In the genomic region with DNA sequence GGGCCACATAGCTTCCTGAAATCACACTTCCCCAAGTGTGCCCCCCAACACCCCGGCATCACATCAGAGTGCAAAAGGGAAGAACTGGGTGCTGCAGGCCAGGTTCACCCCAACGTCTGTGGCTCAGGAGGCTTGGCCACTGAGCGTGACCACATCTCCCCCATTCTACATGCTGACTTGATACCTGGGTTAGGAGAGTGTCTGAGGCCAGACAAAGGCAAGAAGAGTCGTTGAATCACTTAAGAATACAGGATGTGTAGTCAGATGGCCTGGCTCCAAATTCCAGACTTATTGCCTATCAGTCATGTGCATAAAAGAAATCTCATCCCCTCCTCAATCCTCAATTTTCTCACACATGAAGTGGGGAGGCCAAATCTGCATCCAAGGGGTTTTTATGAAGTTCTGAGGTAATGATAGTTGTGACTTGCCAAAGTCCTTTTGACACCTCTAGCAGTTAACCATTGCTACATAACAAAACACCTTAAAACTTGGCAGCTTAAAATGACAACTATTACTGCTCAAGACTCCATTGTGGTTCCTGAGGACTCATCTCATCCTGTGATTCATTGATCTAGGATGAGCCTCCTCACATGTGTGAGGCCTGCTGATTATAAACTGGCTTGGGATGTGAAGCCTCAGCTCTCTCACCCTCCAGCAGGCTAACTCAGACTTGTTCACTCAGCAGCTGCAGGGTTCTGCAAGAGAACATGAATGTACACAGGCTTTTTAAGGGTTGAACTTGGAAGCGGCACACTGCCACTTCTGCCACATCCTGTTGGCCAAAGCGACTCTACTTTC, we compare ENCODE assay signal across 12 cellular contexts.
DNase-seq lines count a peak whose midpoint lies in the region; ATAC-seq and TF ChIP-seq lines count a peak whose summit lies in the region.
"Had no signal": no experiment of that assay in that cellular context is flagged by ENCODE, and none has a peak within 500 bp of the region (broad histone marks: within the 10 kb centered on the region; RNA-seq: fewer than 3 reads in every experiment).

No MANE protein-coding gene starts in this region.

- peak; percentile 81 for DNase-seq in AG20443 (ENCODE audit: low spot score)
- DNase-seq in GM04503 (ENCODE audit: low read depth) = peak; percentile 81
- peak; percentile 54 for DNase-seq in kidney glomerular epithelial cell (lab: John Stamatoyannopoulos, UW)
- no peak for DNase-seq in BE2C
- DNase-seq in stimulated activated CD4-positive, alpha-beta T cell treated with anti-CD3 and anti-CD28 coated beads, Interleukin-2, amount 100 ng/mL, for 48 hours = no peak
- DNase-seq in stimulated activated naive CD4-positive, alpha-beta T cell treated with Interleukin-2 at 50 U/mL for 16 hours (lab: John Stamatoyannopoulos, UW) = no peak
- DNase-seq: adrenal gland, NCI-H1436, WERI-Rb-1 had no signal

- peaks cover 18% of the 10 kb centered on the region for H3K4me1 Mint-ChIP-seq in activated T-helper 17 cell treated with anti-CD3 and anti-CD28 coated beads, Interleukin-2, amount 50 U/mL, for 72 hours

- peaks cover 9% of the 10 kb centered on the region for H3K9me3 Mint-ChIP-seq in activated T-helper 17 cell treated with anti-CD3 and anti-CD28 coated beads, Interleukin-2, amount 50 U/mL, for 72 hours

- no peaks in the 10 kb centered on the region for H3K27me3 ChIP-seq in BE2C
- H3K27me3 ChIP-seq: adrenal gland, vagina had no signal

- no peaks in the 10 kb centered on the region for H3K4me1 ChIP-seq in BE2C
- H3K4me1 ChIP-seq: adrenal gland, vagina had no signal

- no peak for TF ChIP-seq CTCF in BE2C (IDR thresholded peaks at IDR 0.05; ENCODE audit: low read depth, low read length)

- H3K9me3 ChIP-seq in BE2C = no peaks in the 10 kb centered on the region

- peak; percentile 75 for ATAC-seq in activated T-helper 17 cell treated with anti-CD3 and anti-CD28 coated beads, Interleukin-2, amount 50 U/mL, for 72 hours (replicated peaks)
- ATAC-seq: Panc1 had no signal

- no peak overlapping the region for H3K27ac Mint-ChIP-seq in activated T-helper 17 cell treated with anti-CD3 and anti-CD28 coated beads, Interleukin-2, amount 50 U/mL, for 72 hours

- H3K4me3 ChIP-seq in BE2C (ENCODE audit: low read depth, low read length) = no peak overlapping the region
- H3K4me3 ChIP-seq: adrenal gland, vagina had no signal

- H3K36me3 ChIP-seq in BE2C = no peaks in the 10 kb centered on the region
- H3K36me3 ChIP-seq: adrenal gland, vagina, WERI-Rb-1 had no signal

- H3K36me3 Mint-ChIP-seq in activated T-helper 17 cell treated with anti-CD3 and anti-CD28 coated beads, Interleukin-2, amount 50 U/mL, for 72 hours (ENCODE audit: low read depth) = no peaks in the 10 kb centered on the region

- H3K27me3 Mint-ChIP-seq in activated T-helper 17 cell treated with anti-CD3 and anti-CD28 coated beads, Interleukin-2, amount 50 U/mL, for 72 hours = no peaks in the 10 kb centered on the region

- no peak overlapping the region for H3K4me3 Mint-ChIP-seq in activated T-helper 17 cell treated with anti-CD3 and anti-CD28 coated beads, Interleukin-2, amount 50 U/mL, for 72 hours

Comparison
In these comparisons a context has a peak if more than half of its experiments do, and no peak if none do; other contexts are left out.
1. DNase-seq: peak in AG20443 (single experiment), GM04503 (single experiment) and kidney glomerular epithelial cell (single experiment); none in BE2C (single experiment), stimulated activated CD4-positive, alpha-beta T cell treated with anti-CD3 and anti-CD28 coated beads, Interleukin-2, amount 100 ng/mL, for 48 hours (0 of 2) and stimulated activated naive CD4-positive, alpha-beta T cell treated with Interleukin-2 at 50 U/mL for 16 hours (single experiment).